In genomic region chr14:32027255-32027939, GRCh38 we compare ENCODE assay signal across 24 cellular contexts. TPM values are rescaled to one million over a fixed set of nuclear protein-coding genes. Genes with fewer than 3 reads are reported as not detected.
DNase-seq lines count a peak whose midpoint lies in the region; ATAC-seq, FAIRE-seq and TF ChIP-seq lines count a peak whose summit lies in the region.
"Had no signal": no experiment of that assay in that cellular context is flagged by ENCODE, and none has a peak within 500 bp of the region (broad histone marks: within the 10 kb centered on the region; RNA-seq: fewer than 3 reads in every experiment).

No MANE protein-coding gene starts in this region.

- in situ Hi-C loops in GM12878 (cut with MboI) = no loop called here

- no peaks in the 10 kb centered on the region for H3K9me3 Mint-ChIP-seq in activated CD4-positive, alpha-beta T cell treated with anti-CD3 and anti-CD28 coated beads, Interleukin-2, amount 10 ng/mL, durations not matched to agents 24 days and 14 days
- H3K9me3 Mint-ChIP-seq: activated B cell treated with CpG ODN at 0.5 μM for 24 hours; activated naive CD4-positive, alpha-beta T cell treated with anti-CD3 and anti-CD28 coated beads, Interleukin-2, amount 10 ng/mL, durations not matched to agents 7 days and 5 days; endodermal cell; memory B cell; stimulated activated naive B cell treated with anti-CD40 and anti-IgM and Interleukin-4, amounts not matched to agents 10 μg/mL and 1 μg/mL and 100 μg/mL, for 72 hours had no signal

- WGBS in GM12878 (ENCODE audit: insufficient coverage, insufficient replicate concordance, low lambda C conversion rate, missing lambda C conversion rate) = 33% methylated on average over 5 of the region's 5 CpGs

- intact Hi-C loops in GM12878 (cut with micrococcal nuclease; ENCODE audit: unreplicated experiment) = no loop called here
- intact Hi-C loops in activated CD4-positive, alpha-beta T cell treated with anti-CD3 and anti-CD28 coated beads, Interleukin-2, amount 10 ng/mL, durations not matched to agents 24 days and 14 days (cut with micrococcal nuclease) = no loop called here

- H4K20me1 ChIP-seq in GM12878 (ENCODE audit: control insufficient read depth, insufficient read depth) = no peaks in the 10 kb centered on the region

- TF ChIP-seq POLR2A in H54 (IDR thresholded peaks at IDR 0.05; ENCODE audit: low read depth, low read length) (no peak), GM12878 (IDR thresholded peaks at IDR 0.05; ENCODE audit: low read depth, low read length) (no peak)

- peak; percentile 12 for DNase-seq in H54 (ENCODE audit: insufficient read length, low spot score)
- peak; percentile 5 for DNase-seq in NCI-H226
- DNase-seq in GM12878 (ENCODE audit: low read depth, low spot score) = no peak
- DNase-seq in renal cortical epithelial cell (ENCODE audit: low read depth) = peak; percentile 99
- DNase-seq in NCI-H1930 (lab: John Stamatoyannopoulos, UW) = no peak
- no peak for DNase-seq in activated CD4-positive, alpha-beta T cell treated with anti-CD3 and anti-CD28 coated beads, Interleukin-2, amount 10 ng/mL, durations not matched to agents 24 days and 14 days
- DNase-seq: activated B cell treated with CpG ODN at 0.5 μM for 24 hours; activated naive CD4-positive, alpha-beta T cell treated with anti-CD3 and anti-CD28 coated beads, Interleukin-2, amount 10 ng/mL, durations not matched to agents 7 days and 5 days; activated T-cell treated with anti-CD3 and anti-CD28 coated beads, Interleukin-2, amount 50 U/mL, for 48 hours; aorta; BE2C; endodermal cell; MV-4-11; naive thymus-derived CD4-positive, alpha-beta T cell; NCI-H2029; NCI-H510A treated with DMSO at 0.1 percent for 48 hours; stimulated activated naive B cell treated with anti-CD40 and anti-IgM and Interleukin-4, amounts not matched to agents 10 μg/mL and 1 μg/mL and 100 μg/mL, for 72 hours; tibial artery had no signal

- no peaks in the 10 kb centered on the region for H3K27me3 ChIP-seq in GM12878 (replicated peaks in 1 of 2; ENCODE audit: control insufficient read depth in 2 of 2, insufficient read depth in 2 of 2, low read length in 1 of 2)
- H3K27me3 ChIP-seq: BE2C, hepatocyte, SJSA1, tibial artery had no signal

- RAD21 ChIA-PET in GM12878 (lab: Charles Lee; ENCODE audit: unreplicated experiment) = no interaction called here

- no peaks in the 10 kb centered on the region for H3K36me3 ChIP-seq in GM12878 (ENCODE audit: control insufficient read depth in 2 of 2, insufficient read depth in 2 of 2, low read length in 1 of 2)
- H3K36me3 ChIP-seq: BE2C, SJSA1, tibial artery had no signal

- FAIRE-seq in H54 (lab: Jason Lieb, UNC) (peak; percentile 36), GM12878 (lab: Jason Lieb, UNC) (no peak)
- FAIRE-seq: islet of Langerhans had no signal

- TF ChIP-seq CTCF in GM12878 (IDR thresholded peaks at IDR 0.05 in 2 of 3, conservative IDR thresholded peaks at IDR 0.05 in 1 of 3; ENCODE audit: control insufficient read depth in 2 of 3, extremely low read depth in 1 of 3, insufficient read depth in 1 of 3, low read depth in 3 of 3, low read length in 3 of 3) = no peak

- H3K4me1 Mint-ChIP-seq in activated CD4-positive, alpha-beta T cell treated with anti-CD3 and anti-CD28 coated beads, Interleukin-2, amount 10 ng/mL, durations not matched to agents 24 days and 14 days = no peaks in the 10 kb centered on the region
- H3K4me1 Mint-ChIP-seq: activated naive CD4-positive, alpha-beta T cell treated with anti-CD3 and anti-CD28 coated beads, Interleukin-2, amount 10 ng/mL, durations not matched to agents 7 days and 5 days; endodermal cell; naive thymus-derived CD4-positive, alpha-beta T cell had no signal

- TF ChIP-seq EP300 in GM12878 (IDR thresholded peaks at IDR 0.05; ENCODE audit: borderline replicate concordance in 1 of 2, control insufficient read depth in 1 of 2, low read depth in 2 of 2, low read length in 2 of 2) = no peak

- no peaks in the 10 kb centered on the region for H3K79me2 ChIP-seq in GM12878 (ENCODE audit: control insufficient read depth, insufficient read depth, low read length)
- H3K79me2 ChIP-seq: hepatocyte had no signal

- H3K4me2 ChIP-seq in GM12878 (ENCODE audit: control insufficient read depth, insufficient read depth) = no peak overlapping the region
- H3K4me2 ChIP-seq: hepatocyte had no signal

- no peaks in the 10 kb centered on the region for H3K4me1 ChIP-seq in GM12878 (ENCODE audit: control insufficient read depth, insufficient read depth, low read length)
- H3K4me1 ChIP-seq: BE2C, SJSA1 had no signal

- no peaks in the 10 kb centered on the region for H3K9me3 ChIP-seq in GM12878 (replicated peaks; ENCODE audit: control insufficient read depth, insufficient read depth, low read length)
- H3K9me3 ChIP-seq: BE2C, SJSA1, tibial artery had no signal

- ATAC-seq in GM12878 (peak; percentile 58), HG02884 (IDR thresholded peaks at IDR 0.05; ENCODE audit: unreplicated experiment) (no peak)
- ATAC-seq: naive thymus-derived CD4-positive, alpha-beta T cell; sciatic nerve had no signal

- no peak overlapping the region for H3K27ac ChIP-seq in GM12878 (ENCODE audit: control insufficient read depth, insufficient read depth)
- H3K27ac ChIP-seq: hepatocyte, SJSA1, tibial artery had no signal

- no peak overlapping the region for H3K4me3 ChIP-seq in GM12878
- H3K4me3 ChIP-seq: hepatocyte, SJSA1, tibial artery had no signal

- SMC1A ChIA-PET in GM12878 (lab: Charles Lee; ENCODE audit: uncharacterized antibody, unreplicated experiment) = interaction anchor here (0.6 to 0.8 kb wide), 2 partner anchors 100 to 247 kb away, joined by 3 to 4 read pairs; no protein-coding TSS in a partner anchor

- no peak overlapping the region for H3K4me3 Mint-ChIP-seq in activated CD4-positive, alpha-beta T cell treated with anti-CD3 and anti-CD28 coated beads, Interleukin-2, amount 10 ng/mL, durations not matched to agents 24 days and 14 days
- H3K4me3 Mint-ChIP-seq: activated B cell treated with CpG ODN at 0.5 μM for 24 hours; activated naive CD4-positive, alpha-beta T cell treated with anti-CD3 and anti-CD28 coated beads, Interleukin-2, amount 10 ng/mL, durations not matched to agents 7 days and 5 days; endodermal cell; memory B cell; naive thymus-derived CD4-positive, alpha-beta T cell; stimulated activated naive B cell treated with anti-CD40 and anti-IgM and Interleukin-4, amounts not matched to agents 10 μg/mL and 1 μg/mL and 100 μg/mL, for 72 hours had no signal

- H2AFZ ChIP-seq in GM12878 (ENCODE audit: control insufficient read depth, low read depth, low read length) = no peak overlapping the region
- H2AFZ ChIP-seq: hepatocyte had no signal

- no peak for TF ChIP-seq RAD21 in GM12878 (IDR thresholded peaks at IDR 0.05; ENCODE audit: insufficient read depth, low read depth, low read length)

- CTCF ChIA-PET in GM12878 (lab: Yijun Ruan, JAX) = interaction anchor here (0.8 to 1.2 kb wide), 2 partner anchors 9 to 20 kb away, joined by 3 read pairs; no protein-coding TSS in a partner anchor

- BruUV-seq in GM12878 (replicated peaks; lab: Mats Ljungman, UMichigan) = no TSS peak

- H3K9ac ChIP-seq in GM12878 (ENCODE audit: control insufficient read depth, insufficient read depth, low read length) = no peak overlapping the region

- no peaks in the 10 kb centered on the region for H3K36me3 Mint-ChIP-seq in activated CD4-positive, alpha-beta T cell treated with anti-CD3 and anti-CD28 coated beads, Interleukin-2, amount 10 ng/mL, durations not matched to agents 24 days and 14 days (ENCODE audit: low read depth)
- H3K36me3 Mint-ChIP-seq: activated naive CD4-positive, alpha-beta T cell treated with anti-CD3 and anti-CD28 coated beads, Interleukin-2, amount 10 ng/mL, durations not matched to agents 7 days and 5 days; memory B cell; naive thymus-derived CD4-positive, alpha-beta T cell; stimulated activated naive B cell treated with anti-CD40 and anti-IgM and Interleukin-4, amounts not matched to agents 10 μg/mL and 1 μg/mL and 100 μg/mL, for 72 hours had no signal

- H3K27ac Mint-ChIP-seq in activated CD4-positive, alpha-beta T cell treated with anti-CD3 and anti-CD28 coated beads, Interleukin-2, amount 10 ng/mL, durations not matched to agents 24 days and 14 days = no peak overlapping the region
- H3K27ac Mint-ChIP-seq: activated B cell treated with CpG ODN at 0.5 μM for 24 hours; activated naive CD4-positive, alpha-beta T cell treated with anti-CD3 and anti-CD28 coated beads, Interleukin-2, amount 10 ng/mL, durations not matched to agents 7 days and 5 days; endodermal cell; memory B cell; naive thymus-derived CD4-positive, alpha-beta T cell; stimulated activated naive B cell treated with anti-CD40 and anti-IgM and Interleukin-4, amounts not matched to agents 10 μg/mL and 1 μg/mL and 100 μg/mL, for 72 hours had no signal

- POLR2A ChIA-PET in GM12878 (lab: Charles Lee) = interaction anchor here (0.9 kb wide), 1 partner anchor 16 kb away, joined by 3 read pairs; no protein-coding TSS in a partner anchor

- peaks cover 2% of the 10 kb centered on the region for H3K27me3 Mint-ChIP-seq in activated CD4-positive, alpha-beta T cell treated with anti-CD3 and anti-CD28 coated beads, Interleukin-2, amount 10 ng/mL, durations not matched to agents 24 days and 14 days
- H3K27me3 Mint-ChIP-seq: activated B cell treated with CpG ODN at 0.5 μM for 24 hours; activated naive CD4-positive, alpha-beta T cell treated with anti-CD3 and anti-CD28 coated beads, Interleukin-2, amount 10 ng/mL, durations not matched to agents 7 days and 5 days had no signal

TF ChIP-seq in GM12878, 131 proteins besides CTCF, POLR2A, EP300 and RAD21 (continues in another document):
- TF ChIP-seq DPF2 (IDR thresholded peaks at IDR 0.05) = no peak

RNA-seq across cellular contexts. Expression of gene ARHGAP5, which starts 49.7 kb away (rescaled TPM):
- 36.5 and 38.0 TPM in 2 replicates for total RNA-seq in GM12878 (2013; cell fraction: nucleolus; rRNA removed)
- total RNA-seq in GM12878 (2014; rRNA removed) (9.0 and 11.0 TPM in 2 replicates), GM12878 (2014; rRNA removed; fragmentation: Illumina TruSeq; extraction: Trizol) (10.4 and 12.2 TPM in 2 replicates), GM12878 (2021) (12.2 and 13.4 TPM in 2 replicates), renal cortical epithelial cell (199 and 235 TPM in 2 replicates)
- polyA plus RNA-seq in GM12878 (2011; ENCODE audit: low read depth) = 3.2 TPM
- polyA plus RNA-seq in GM12878 (2011; rRNA removed) (19.6 and 36.4 TPM in 2 replicates), GM12878 (2014; fragmentation: Illumina TruSeq; extraction: Trizol) (6.0 and 8.5 TPM in 2 replicates), GM12878 (2014; fragmentation: Nextera tagmentation; extraction: Ambion mirVana) (1 to 10 TPM in 1 of 2 experiments, under 1 TPM in 1; 0.91 to 2.1 TPM), GM12878 (2014; rRNA removed) (2.3 and 3.0 TPM in 2 replicates), GM12878 (2016; fragmentation: Nextera tagmentation; extraction: Ambion mirVana) (1 to 10 TPM; 6.5 to 7.9 TPM)
- polyA plus RNA-seq in GM12878 (2011; cell fraction: cytosol; rRNA removed) = 5.4 and 6.9 TPM in 2 replicates
- 9.3 and 11.0 TPM in 2 replicates for polyA plus RNA-seq in GM12878 (2011; cell fraction: nucleus; rRNA removed)
- 5.1 and 5.8 TPM in 2 replicates for polyA plus RNA-seq in GM12878 (2012)
- 33.5 and 54.1 TPM in 2 replicates for polyA minus RNA-seq in GM12878 (2011; rRNA and poly(A)+ RNA removed)
- 19.1 and 22.0 TPM in 2 replicates for polyA minus RNA-seq in GM12878 (2011; cell fraction: cytosol; rRNA and poly(A)+ RNA removed)
- 18.0 and 23.2 TPM in 2 replicates for polyA minus RNA-seq in GM12878 (2011; cell fraction: nucleus; rRNA and poly(A)+ RNA removed)
- total RNA-seq in activated CD4-positive, alpha-beta T cell treated with anti-CD3 and anti-CD28 coated beads, Interleukin-2, amount 10 ng/mL, durations not matched to agents 24 days and 14 days = 26.9 and 27.6 TPM in 2 replicates

Comparison
In these comparisons a context has a peak if more than half of its experiments do, and no peak if none do; other contexts are left out.
1. DNase-seq: peak in H54 (single experiment), NCI-H226 (single experiment) and renal cortical epithelial cell (single experiment); none in GM12878 (single experiment), NCI-H1930 (0 of 2) and activated CD4-positive, alpha-beta T cell treated with anti-CD3 and anti-CD28 coated beads, Interleukin-2, amount 10 ng/mL, durations not matched to agents 24 days and 14 days (single experiment).